8 cellular contexts compared by ENCODE assay signal in genomic region chr3:71389911-71390573, GRCh38.
DNase-seq lines count a peak whose midpoint lies in the region; ATAC-seq, FAIRE-seq and TF ChIP-seq lines count a peak whose summit lies in the region.

No MANE protein-coding gene starts in this region.

- H3K4me1 Mint-ChIP-seq in IgD-negative memory B cell: peaks cover 27 to 42% (median 34%) of the 10 kb centered on the region in 3 donors
- peaks cover 68% of the 10 kb centered on the region for H3K4me1 Mint-ChIP-seq in activated CD4-positive, alpha-beta memory T cell treated with anti-CD3 and anti-CD28 coated beads for 36 hours (ENCODE audit: low read depth)
- H3K4me1 Mint-ChIP-seq in osteocyte (ENCODE audit: unreplicated experiment): peaks cover 58% of the 10 kb centered on the region

- POLR2A ChIA-PET in AG04450 (lab: Yijun Ruan, JAX): interaction anchor here (0.6 to 1.2 kb wide), 2 partner anchors 147 to 260 kb away, joined by 3 to 8 read pairs; no protein-coding TSS in a partner anchor
- POLR2A ChIA-PET in activated CD4-positive, alpha-beta memory T cell treated with anti-CD3 and anti-CD28 coated beads for 36 hours (lab: Charles Lee): interaction anchor here (1.3 kb wide), 1 partner anchor 333 kb away, joined by 4 read pairs; no protein-coding TSS in a partner anchor

- FAIRE-seq in H54 (lab: Jason Lieb, UNC): no peak

- peaks cover 4% of the 10 kb centered on the region for H3K36me3 Mint-ChIP-seq in IgD-negative memory B cell
- peaks cover 3% of the 10 kb centered on the region for H3K36me3 Mint-ChIP-seq in activated CD4-positive, alpha-beta memory T cell treated with anti-CD3 and anti-CD28 coated beads for 36 hours
- H3K36me3 Mint-ChIP-seq in osteocyte (ENCODE audit: unreplicated experiment): peaks cover 5% of the 10 kb centered on the region

- intact Hi-C loops in activated CD4-positive, alpha-beta memory T cell treated with anti-CD3 and anti-CD28 coated beads for 36 hours (cut with micrococcal nuclease): loop anchor here (10.0 kb wide), 1 partner anchor 195 kb away; the partner anchor contains the start of gene FOXP1

- H3K9me3 Mint-ChIP-seq in IgD-negative memory B cell: peaks cover 0 to 3% (median 0%) of the 10 kb centered on the region in 3 donors
- no peaks in the 10 kb centered on the region for H3K9me3 Mint-ChIP-seq in activated CD4-positive, alpha-beta memory T cell treated with anti-CD3 and anti-CD28 coated beads for 36 hours
- H3K9me3 Mint-ChIP-seq in osteocyte (ENCODE audit: unreplicated experiment): no peaks in the 10 kb centered on the region

- CTCF ChIA-PET in AG04450 (lab: Charles Lee): interaction anchor here (0.6 to 1.3 kb wide), 3 partner anchors 78 to 197 kb away, joined by 3 to 4 read pairs (median 3); no protein-coding TSS in a partner anchor
- CTCF ChIA-PET in activated CD4-positive, alpha-beta memory T cell treated with anti-CD3 and anti-CD28 coated beads for 36 hours (lab: Charles Lee): no interaction called here

- peak overlapping the region; percentile 44 to 85 (median 70) for H3K4me3 Mint-ChIP-seq in IgD-negative memory B cell
- peak overlapping the region; percentile 55 for H3K4me3 Mint-ChIP-seq in activated CD4-positive, alpha-beta memory T cell treated with anti-CD3 and anti-CD28 coated beads for 36 hours
- H3K4me3 Mint-ChIP-seq in osteocyte (ENCODE audit: unreplicated experiment): peak overlapping the region; percentile 55

- H3K27ac ChIP-seq in AG04450 (ENCODE audit: low read depth, low read length): peak overlapping the region; percentile 54

- TF ChIP-seq CTCF in AG04450 (IDR thresholded peaks at IDR 0.05; ENCODE audit: low read depth, low read length): no peak
- TF ChIP-seq CTCF in fibroblast of the aortic adventitia (IDR thresholded peaks at IDR 0.05; ENCODE audit: insufficient read depth, low read length): no peak
- no peak for TF ChIP-seq CTCF in osteocyte (IDR thresholded peaks at IDR 0.05)

- DNase-seq in AG04450 (ENCODE audit: low read depth, low spot score) (no peak), fibroblast of the aortic adventitia (ENCODE audit: low read depth) (peak; percentile 80), osteocyte (ENCODE audit: extremely low spot score, unreplicated experiment) (no peak), H54 (ENCODE audit: insufficient read length, low spot score) (no peak)
- DNase-seq in activated CD4-positive, alpha-beta memory T cell treated with anti-CD3 and anti-CD28 coated beads for 36 hours: peak; percentile 45

- no peaks in the 10 kb centered on the region for H3K9me3 ChIP-seq in AG04450 (ENCODE audit: control insufficient read depth, insufficient read depth, low read length)

- H3K4me3 ChIP-seq in AG04450 (ENCODE audit: low read depth, low read length) (peak overlapping the region; percentile 46), fibroblast of the aortic adventitia (ENCODE audit: low read depth, low read length) (peak overlapping the region; percentile 39)

- H3K27ac Mint-ChIP-seq in IgD-negative memory B cell (peak overlapping the region; percentile 53 to 88 (median 74)), osteocyte (ENCODE audit: unreplicated experiment) (peak overlapping the region; percentile 85)
- H3K27ac Mint-ChIP-seq in activated CD4-positive, alpha-beta memory T cell treated with anti-CD3 and anti-CD28 coated beads for 36 hours: peak overlapping the region; percentile 77

- ATAC-seq in GM21381 (IDR thresholded peaks at IDR 0.05; ENCODE audit: unreplicated experiment) (no peak), HG02870 (IDR thresholded peaks at IDR 0.05; ENCODE audit: unreplicated experiment) (no peak)

- H3K27me3 Mint-ChIP-seq in IgD-negative memory B cell (peaks cover 27% of the 10 kb centered on the region), osteocyte (ENCODE audit: unreplicated experiment) (no peaks in the 10 kb centered on the region)
- no peaks in the 10 kb centered on the region for H3K27me3 Mint-ChIP-seq in activated CD4-positive, alpha-beta memory T cell treated with anti-CD3 and anti-CD28 coated beads for 36 hours

- H3K27me3 ChIP-seq in AG04450 (ENCODE audit: control insufficient read depth, insufficient read depth, low read length): no peaks in the 10 kb centered on the region

- TF ChIP-seq POLR2A in H54 (IDR thresholded peaks at IDR 0.05; ENCODE audit: low read depth, low read length): no peak

Comparison
In these comparisons a context has a peak if more than half of its experiments do, and no peak if none do; other contexts are left out.
1. DNase-seq: peak in activated CD4-positive, alpha-beta memory T cell treated with anti-CD3 and anti-CD28 coated beads for 36 hours (single experiment) and fibroblast of the aortic adventitia (single experiment); none in AG04450 (single experiment), osteocyte (single experiment) and H54 (single experiment).
2. Peak in every context shown above with its lines, with median percentiles within 50 percentile points of each other: H3K27ac Mint-ChIP-seq and H3K4me3 Mint-ChIP-seq.